8 cellular contexts compared by ENCODE assay signal in genomic region chr6:158972241-158973233, GRCh38.
A peak's percentile ranks its signal among the peaks of the same experiment; 100 is the strongest.
DNase-seq lines count a peak whose midpoint lies in the region; ATAC-seq and TF ChIP-seq lines count a peak whose summit lies in the region.

No MANE protein-coding gene starts in this region.

- ATAC-seq in GM18858 (IDR thresholded peaks at IDR 0.05; ENCODE audit: unreplicated experiment), result no peak

- no peaks in the 10 kb centered on the region for H3K27me3 ChIP-seq in Loucy (ENCODE audit: insufficient read depth, low read length, poor library complexity, severe bottlenecking)
- no peaks in the 10 kb centered on the region for H3K27me3 ChIP-seq in effector memory CD4-positive, alpha-beta T cell (replicated peaks; ENCODE audit: control insufficient read depth, insufficient read depth, low read length, poor library complexity, severe bottlenecking)

- H3K9ac ChIP-seq in Loucy (ENCODE audit: low read depth, low read length, poor library complexity, severe bottlenecking), result no peak overlapping the region
- H3K9ac ChIP-seq in SK-N-MC (ENCODE audit: insufficient read length), result no peak overlapping the region

- peaks cover 1% of the 10 kb centered on the region for H3K27me3 Mint-ChIP-seq in nephron progenitor cell (ENCODE audit: low read depth, poor library complexity)

- H2AFZ ChIP-seq in Loucy (ENCODE audit: low read length), result no peak overlapping the region

- peaks cover 34% of the 10 kb centered on the region for H3K9me3 Mint-ChIP-seq in nephron progenitor cell

- H3K27ac ChIP-seq in SK-N-MC, result no peak overlapping the region
- no peak overlapping the region for H3K27ac ChIP-seq in effector memory CD4-positive, alpha-beta T cell (ENCODE audit: insufficient read depth, low read length, poor library complexity, severe bottlenecking)

- no peaks in the 10 kb centered on the region for H3K9me2 ChIP-seq in Loucy (replicated peaks; ENCODE audit: low read depth, low read length)

- H3K36me3 ChIP-seq in Loucy (ENCODE audit: insufficient read depth, low read length), result no peaks in the 10 kb centered on the region
- H3K36me3 ChIP-seq in SK-N-MC (ENCODE audit: insufficient read depth, low read length), result no peaks in the 10 kb centered on the region
- no peaks in the 10 kb centered on the region for H3K36me3 ChIP-seq in effector memory CD4-positive, alpha-beta T cell (ENCODE audit: control insufficient read depth, insufficient read depth, low read length)

- peaks cover 4% of the 10 kb centered on the region; the same call in 1 of the 2 replicates for H3K9me3 ChIP-seq in Loucy (ENCODE audit: insufficient read depth, low read depth, low read length)
- peaks cover 3% of the 10 kb centered on the region for H3K9me3 ChIP-seq in SK-N-MC (ENCODE audit: low read depth, low read length)
- no peaks in the 10 kb centered on the region for H3K9me3 ChIP-seq in effector memory CD4-positive, alpha-beta T cell (ENCODE audit: control insufficient read depth, low read length)

- H3K27ac Mint-ChIP-seq in nephron progenitor cell, result no peak overlapping the region

- no peak overlapping the region for H3K4me3 Mint-ChIP-seq in nephron progenitor cell

- TF ChIP-seq CTCF in Loucy (conservative IDR thresholded peaks at IDR 0.05; ENCODE audit: low read length) (peak; percentile 68), nephron progenitor cell (IDR thresholded peaks at IDR 0.05) (peak; percentile 54)

- no peaks in the 10 kb centered on the region for H3K4me1 ChIP-seq in Loucy (ENCODE audit: insufficient read depth, low read length, poor library complexity, severe bottlenecking)
- no peaks in the 10 kb centered on the region for H3K4me1 ChIP-seq in effector memory CD4-positive, alpha-beta T cell (ENCODE audit: control insufficient read depth, insufficient read depth, low read length, poor library complexity, severe bottlenecking)

- no peaks in the 10 kb centered on the region for H4K20me1 ChIP-seq in Loucy (ENCODE audit: insufficient read depth, low read length, poor library complexity, severe bottlenecking)

- H3K4me1 Mint-ChIP-seq in nephron progenitor cell, result no peaks in the 10 kb centered on the region

- H3K4me3 ChIP-seq in Loucy (ENCODE audit: low read length, poor library complexity, severe bottlenecking) (no peak overlapping the region), SK-N-MC (no peak overlapping the region)
- H3K4me3 ChIP-seq in effector memory CD4-positive, alpha-beta T cell (ENCODE audit: insufficient read depth, low read depth, low read length, poor library complexity, severe bottlenecking), result no peak overlapping the region

- no peaks in the 10 kb centered on the region for H3K79me2 ChIP-seq in Loucy (ENCODE audit: insufficient read depth, low read length)

- H3F3A ChIP-seq in Loucy (ENCODE audit: low read depth), result no peaks in the 10 kb centered on the region

- peaks cover 46% of the 10 kb centered on the region for H3K36me3 Mint-ChIP-seq in nephron progenitor cell (ENCODE audit: low read depth)

- no peak overlapping the region for H3K4me2 ChIP-seq in Loucy (ENCODE audit: low read depth, low read length, poor library complexity, severe bottlenecking)

- peak; percentile 79 for DNase-seq in ELR (ENCODE audit: low read depth)
- DNase-seq in SK-N-MC (ENCODE audit: low read depth, low spot score), result peak; percentile 48
- DNase-seq in fibroblast of gingiva (ENCODE audit: low read depth), result peak; percentile 35
- no peak for DNase-seq in nephron progenitor cell
- no peak for DNase-seq in activated naive CD4-positive, alpha-beta T cell (lab: John Stamatoyannopoulos, UW)
- no peak for DNase-seq in effector memory CD4-positive, alpha-beta T cell

Comparison
In these comparisons a context has a peak if more than half of its experiments do, and no peak if none do; other contexts are left out.
1. DNase-seq: peak in ELR (single experiment), SK-N-MC (single experiment) and fibroblast of gingiva (single experiment); none in nephron progenitor cell (single experiment), activated naive CD4-positive, alpha-beta T cell (0 of 4) and effector memory CD4-positive, alpha-beta T cell (0 of 3).